Comparison of ENCODE assay signal across 16 cellular contexts in the genomic region with DNA sequence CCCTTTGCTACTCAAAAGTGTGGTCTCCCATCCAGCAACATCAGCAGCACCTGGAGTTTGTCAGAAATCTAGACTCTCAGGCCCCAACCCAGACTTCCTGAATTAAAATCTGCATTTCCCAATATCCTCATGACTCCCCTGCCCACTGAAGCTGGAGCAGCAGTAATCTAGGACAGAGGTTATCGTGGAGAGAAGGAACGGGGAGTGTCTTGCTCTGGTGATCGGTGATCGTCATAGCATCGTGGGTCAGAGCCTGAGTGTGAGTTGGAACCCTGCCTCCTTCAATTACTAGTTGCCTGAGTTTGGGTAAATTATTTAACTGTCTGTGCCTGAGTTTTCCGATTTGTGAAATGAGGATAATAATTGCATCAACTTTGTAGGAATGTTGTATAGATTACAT.
"Had no signal": no experiment of that assay in that cellular context is flagged by ENCODE, and none has a peak within 500 bp of the region (broad histone marks: within the 10 kb centered on the region; RNA-seq: fewer than 3 reads in every experiment).

No MANE protein-coding gene starts in this region.

- DNase-seq: IMR-90, Karpas-422, KG1, MG63, NCI-H1092, NCI-H1105 treated with DMSO at 0.1 percent for 48 hours, NCI-H1436, NCI-H187, NCI-H2081 treated with DMSO at 0.1 percent for 48 hours, NCI-H2171, NCI-H226, NCI-H446, NCI-H510A, NCI-H524 treated with DMSO at 0.1 percent for 48 hours, SHP77 had no signal

- H3K9me3 ChIP-seq: MG63 had no signal

- H3K27ac ChIP-seq: RWPE1 had no signal

- H3K4me3 ChIP-seq: MG63 had no signal

- H3K36me3 ChIP-seq: MG63 had no signal

- H3K27me3 ChIP-seq: MG63 had no signal
